ENCODE assay signal across 36 cellular contexts in the genomic region with DNA sequence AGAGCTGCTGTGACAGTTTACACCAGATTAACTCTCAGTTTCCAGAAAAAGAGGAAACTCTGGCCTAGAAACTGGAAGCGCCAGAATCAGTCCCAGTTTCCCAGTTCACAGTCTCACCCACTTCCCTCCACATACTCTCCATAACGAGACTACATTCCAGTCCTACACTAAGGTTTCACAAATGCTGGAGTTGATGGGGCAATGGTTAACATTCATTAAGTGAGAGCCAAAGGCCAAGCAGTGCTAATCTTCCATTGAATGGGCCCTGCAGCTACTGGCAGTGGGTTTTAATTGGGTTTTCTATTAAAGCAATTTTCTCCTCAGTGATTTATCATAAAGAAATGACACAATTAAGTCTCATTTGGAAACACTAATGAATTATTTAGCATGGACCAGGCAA. TPM values are rescaled to one million over a fixed set of nuclear protein-coding genes. Genes with fewer than 3 reads are reported as not detected.
"Had no signal": no experiment of that assay in that cellular context is flagged by ENCODE, and none has a peak within 500 bp of the region (broad histone marks: within the 10 kb centered on the region; RNA-seq: fewer than 3 reads in every experiment).

No MANE protein-coding gene starts in this region.

- H3K4me1 Mint-ChIP-seq: activated CD4-positive, alpha-beta T cell treated with anti-CD3 and anti-CD28 coated beads for 36 hours; activated CD4-positive, alpha-beta T cell treated with anti-CD3 and anti-CD28 coated beads, Interleukin-2, amount 10 ng/mL, durations not matched to agents 7 days and 5 days; activated naive CD4-positive, alpha-beta T cell treated with anti-CD3 and anti-CD28 coated beads, Interleukin-2, amount 50 U/mL, for 24 hours; activated naive CD8-positive, alpha-beta T cell treated with anti-CD3 and anti-CD28 coated beads, Interleukin-2, amount 10 ng/mL, durations not matched to agents 7 days and 5 days; IgD-negative memory B cell had no signal

- H3K4me3 Mint-ChIP-seq: activated CD4-positive, alpha-beta T cell treated with anti-CD3 and anti-CD28 coated beads for 36 hours; activated CD4-positive, alpha-beta T cell treated with anti-CD3 and anti-CD28 coated beads, Interleukin-2, amount 10 ng/mL, durations not matched to agents 7 days and 5 days; activated CD8-positive, alpha-beta T cell treated with anti-CD3 and anti-CD28 coated beads, Interleukin-2, amount 10 ng/mL, durations not matched to agents 7 days and 5 days; activated naive CD4-positive, alpha-beta T cell treated with anti-CD3 and anti-CD28 coated beads, Interleukin-2, amount 50 U/mL, for 24 hours; activated naive CD8-positive, alpha-beta T cell treated with anti-CD3 and anti-CD28 coated beads, Interleukin-2, amount 10 ng/mL, durations not matched to agents 7 days and 5 days; activated T-cell treated with anti-CD3 and anti-CD28 coated beads, Interleukin-2, amount 50 U/mL, for 24 hours; IgD-negative memory B cell; WTC11 had no signal

- DNase-seq: activated CD4-positive, alpha-beta T cell treated with anti-CD3 and anti-CD28 coated beads for 36 hours; activated CD4-positive, alpha-beta T cell treated with anti-CD3 and anti-CD28 coated beads, Interleukin-2, amount 10 ng/mL, durations not matched to agents 7 days and 5 days; activated CD4-positive, alpha-beta T cell treated with anti-CD3 and anti-CD28 coated beads, Interleukin-2, amount 50 U/mL, for 48 hours; activated CD8-positive, alpha-beta T cell treated with anti-CD3 and anti-CD28 coated beads, Interleukin-2, amount 10 ng/mL, durations not matched to agents 7 days and 5 days; activated gamma-delta T cell; activated naive CD4-positive, alpha-beta T cell treated with Interleukin-2 at 50 U/mL for 16 hours; activated naive CD8-positive, alpha-beta T cell treated with anti-CD3 and anti-CD28 coated beads, Interleukin-2, amount 10 ng/mL, durations not matched to agents 7 days and 5 days; activated T-cell treated with anti-CD3 and anti-CD28 coated beads, Interleukin-2, amount 50 U/mL, for 24 hours; body of pancreas; cerebellar nuclear complex; Karpas-422; KBM-7; NCI-H1048; NCI-H1105 treated with DMSO at 0.1 percent for 48 hours; NCI-H1436; NCI-H187; NCI-H2029 treated with DMSO at 0.1 percent for 48 hours; NCI-H2107; NCI-H2171; NCI-H446; NCI-H510A treated with DMSO at 0.1 percent for 48 hours; NCI-H526 treated with DMSO at 0.1 percent for 48 hours; PC-9; Right ventricle myocardium superior; T1000 had no signal

- H3K36me3 Mint-ChIP-seq: activated naive CD4-positive, alpha-beta T cell treated with anti-CD3 and anti-CD28 coated beads, Interleukin-2, amount 50 U/mL, for 24 hours; activated naive CD8-positive, alpha-beta T cell treated with anti-CD3 and anti-CD28 coated beads, Interleukin-2, amount 10 ng/mL, durations not matched to agents 7 days and 5 days; IgD-negative memory B cell; WTC11 had no signal

- H3K9me3 Mint-ChIP-seq: activated CD4-positive, alpha-beta T cell treated with anti-CD3 and anti-CD28 coated beads, Interleukin-2, amount 10 ng/mL, durations not matched to agents 7 days and 5 days; activated naive CD4-positive, alpha-beta T cell treated with anti-CD3 and anti-CD28 coated beads, Interleukin-2, amount 50 U/mL, for 24 hours; activated naive CD8-positive, alpha-beta T cell treated with anti-CD3 and anti-CD28 coated beads, Interleukin-2, amount 10 ng/mL, durations not matched to agents 7 days and 5 days; activated T-cell treated with anti-CD3 and anti-CD28 coated beads, Interleukin-2, amount 50 U/mL, for 24 hours; activated T-helper 2 cell treated with anti-CD3 and anti-CD28 coated beads, Interferon-gamma antibody, Interleukin-2, Interleukin-4, amounts not matched to agents 10 μg/mL and 5 μg/mL and 100 μg/mL, durations not matched to agents 14 hours and 24 hours and 36 hours; WTC11 had no signal

- H3K27me3 Mint-ChIP-seq: activated naive CD8-positive, alpha-beta T cell treated with anti-CD3 and anti-CD28 coated beads, Interleukin-2, amount 10 ng/mL, durations not matched to agents 7 days and 5 days; activated T-cell treated with anti-CD3 and anti-CD28 coated beads, Interleukin-2, amount 50 U/mL, for 24 hours; IgD-negative memory B cell had no signal

- ATAC-seq: activated CD4-positive, alpha-beta T cell treated with anti-CD3 and anti-CD28 coated beads for 36 hours; activated CD4-positive, CD25-positive, alpha-beta regulatory T cell treated with anti-CD3 and anti-CD28 coated beads, Interleukin-2, amount 50 U/mL, for 24 hours; activated CD8-positive, alpha-beta T cell treated with anti-CD3 and anti-CD28 coated beads, Interleukin-2, amount 10 ng/mL, durations not matched to agents 7 days and 5 days; body of pancreas; WTC11 had no signal

- H3K27ac Mint-ChIP-seq: activated CD4-positive, alpha-beta T cell treated with anti-CD3 and anti-CD28 coated beads for 36 hours; activated CD4-positive, alpha-beta T cell treated with anti-CD3 and anti-CD28 coated beads, Interleukin-2, amount 10 ng/mL, durations not matched to agents 7 days and 5 days; activated CD8-positive, alpha-beta T cell treated with anti-CD3 and anti-CD28 coated beads, Interleukin-2, amount 10 ng/mL, durations not matched to agents 7 days and 5 days; activated naive CD4-positive, alpha-beta T cell treated with anti-CD3 and anti-CD28 coated beads, Interleukin-2, amount 50 U/mL, for 24 hours; activated naive CD8-positive, alpha-beta T cell treated with anti-CD3 and anti-CD28 coated beads, Interleukin-2, amount 10 ng/mL, durations not matched to agents 7 days and 5 days; activated T-cell treated with anti-CD3 and anti-CD28 coated beads, Interleukin-2, amount 50 U/mL, for 24 hours; activated T-helper 2 cell treated with anti-CD3 and anti-CD28 coated beads, Interferon-gamma antibody, Interleukin-2, Interleukin-4, amounts not matched to agents 10 μg/mL and 5 μg/mL and 100 μg/mL, durations not matched to agents 14 hours and 24 hours and 36 hours; IgD-negative memory B cell; WTC11 had no signal

RNA-seq across cellular contexts. Expression of gene NRSN1, which starts 20.9 kb away (rescaled TPM):
- total RNA-seq: activated CD4-positive, alpha-beta T cell treated with anti-CD3 and anti-CD28 coated beads for 36 hours; activated CD4-positive, alpha-beta T cell treated with anti-CD3 and anti-CD28 coated beads, Interleukin-2, amount 10 ng/mL, durations not matched to agents 7 days and 5 days; activated CD8-positive, alpha-beta T cell treated with anti-CD3 and anti-CD28 coated beads, Interleukin-2, amount 10 ng/mL, durations not matched to agents 7 days and 5 days; activated naive CD8-positive, alpha-beta T cell treated with anti-CD3 and anti-CD28 coated beads, Interleukin-2, amount 10 ng/mL, durations not matched to agents 7 days and 5 days; activated T-helper 2 cell treated with anti-CD3 and anti-CD28 coated beads, Interferon-gamma antibody, Interleukin-2, Interleukin-4, amounts not matched to agents 10 μg/mL and 5 μg/mL and 100 μg/mL, durations not matched to agents 14 hours and 24 hours and 36 hours; ascending aorta; body of pancreas; bronchial epithelial cell; MCF 10A; OCI-LY7; PC-9; Right ventricle myocardium superior; T-helper 1 cell treated with Interleukin-12 subunit alpha and Interleukin-12 subunit beta and Interleukin-4 antibody, amounts not matched to agents 30 ng/mL and 1 ng/mL, for 36 hours; T-helper 2 cell treated with Interferon-gamma antibody and Interleukin-4, amounts not matched to agents 100 ng/mL and 5 ng/mL, for 36 hours; WTC11 had no signal
- polyA plus RNA-seq: IgD-negative memory B cell had no signal
